In the genomic region with DNA sequence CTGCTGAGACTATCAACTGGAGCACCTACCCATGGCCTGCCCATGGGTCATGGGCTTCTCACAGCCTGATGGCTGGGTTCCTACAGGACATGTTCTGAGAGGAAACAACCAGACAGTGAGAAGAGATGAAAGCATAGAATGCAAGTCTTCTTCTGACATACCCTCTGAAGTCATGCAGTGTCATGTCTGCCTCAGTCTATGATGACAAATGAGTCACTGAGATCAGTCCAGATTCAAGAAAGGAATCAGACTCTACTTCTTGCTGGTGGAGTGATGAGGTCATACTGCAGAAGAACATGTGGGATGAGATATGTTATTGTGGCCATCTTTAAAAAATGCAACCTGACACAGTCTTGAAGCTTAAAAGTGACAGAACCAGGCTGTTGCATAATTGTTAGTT, we compare ENCODE assay signal across 30 cellular contexts.
A peak's percentile ranks its signal among the peaks of the same experiment; 100 is the strongest.
DNase-seq lines count a peak whose midpoint lies in the region; ATAC-seq and TF ChIP-seq lines count a peak whose summit lies in the region.
"Had no signal": no experiment of that assay in that cellular context is flagged by ENCODE, and none has a peak within 500 bp of the region (broad histone marks: within the 10 kb centered on the region; RNA-seq: fewer than 3 reads in every experiment).

No MANE protein-coding gene starts in this region.

- in situ Hi-C loops in IMR-90 (cut with MboI; ENCODE audit: low sequenced_read_pairs): no loop called here

- H3K56ac ChIP-seq in IMR-90 (ENCODE audit: extremely low read depth, insufficient read depth, low read length): no peak overlapping the region

- peaks cover 12% of the 10 kb centered on the region for H3K27me3 ChIP-seq in IMR-90 (ENCODE audit: control insufficient read depth, insufficient read depth, low read length)
- H3K27me3 ChIP-seq: ascending aorta, BLaER1 had no signal

- no peak overlapping the region for H3K18ac ChIP-seq in IMR-90 (ENCODE audit: low read depth, low read length)

- ATAC-seq in IMR-90 (ENCODE audit: low read depth): no peak
- no peak for ATAC-seq in HG03442 (IDR thresholded peaks at IDR 0.05; ENCODE audit: unreplicated experiment)
- ATAC-seq: right cardiac atrium had no signal

- no peak overlapping the region for H4K91ac ChIP-seq in IMR-90 (ENCODE audit: insufficient read depth, low read depth, low read length)

- CTCF ChIA-PET in IMR-90 (lab: Yijun Ruan, JAX): no interaction called here

- H4K20me1 ChIP-seq in IMR-90 (ENCODE audit: insufficient read depth, low read length): no peaks in the 10 kb centered on the region
- H4K20me1 ChIP-seq: BLaER1 had no signal

- H3K27me3 Mint-ChIP-seq in chondrocyte (ENCODE audit: low read depth) (no peaks in the 10 kb centered on the region), nephron progenitor cell (ENCODE audit: low read depth, poor library complexity) (peaks cover 9% of the 10 kb centered on the region)

- H2AK5ac ChIP-seq in IMR-90 (ENCODE audit: low read depth, low read length): no peak overlapping the region

- H3K4me3 ChIP-seq in IMR-90 (ENCODE audit: insufficient read depth, low read depth, low read length): no peak overlapping the region
- H3K4me3 ChIP-seq in choroid plexus epithelial cell (ENCODE audit: low read depth, low read length): no peak overlapping the region
- H3K4me3 ChIP-seq: ascending aorta, BLaER1, dorsolateral prefrontal cortex, HAP-1 had no signal

- no peak overlapping the region for H3K27ac ChIP-seq in IMR-90 (ENCODE audit: insufficient read depth, low read length)
- H3K27ac ChIP-seq: ascending aorta, BLaER1, dorsolateral prefrontal cortex had no signal

- H3K4me1 ChIP-seq in IMR-90 (ENCODE audit: control insufficient read depth, insufficient read depth, low read length): no peaks in the 10 kb centered on the region
- H3K4me1 ChIP-seq: ascending aorta, HAP-1 had no signal

- H3K9me3 ChIP-seq in IMR-90 (ENCODE audit: control insufficient read depth, insufficient read depth, low read length): no peaks in the 10 kb centered on the region
- H3K9me3 ChIP-seq: BLaER1, HAP-1 had no signal

- POLR2A ChIA-PET in IMR-90 (lab: Charles Lee; ENCODE audit: unreplicated experiment): no interaction called here

- no TSS peak for BruUV-seq in IMR-90 (replicated peaks; lab: Mats Ljungman, UMichigan)

- H3K4ac ChIP-seq in IMR-90 (ENCODE audit: low read depth, low read length): no peak overlapping the region

- dilution Hi-C loops in IMR-90 (cut with HindIII; ENCODE audit: low sequenced_read_pairs, unreplicated experiment): no loop called here

- no peak for TF ChIP-seq RAD21 in IMR-90 (IDR thresholded peaks at IDR 0.05; ENCODE audit: low read length)

- no peak overlapping the region for H2BK5ac ChIP-seq in IMR-90 (ENCODE audit: low read depth, low read length, poor library complexity, severe bottlenecking)

- no peak overlapping the region for H3K14ac ChIP-seq in IMR-90 (replicated peaks; ENCODE audit: low read depth, low read length)

- no peaks in the 10 kb centered on the region for H3K79me1 ChIP-seq in IMR-90 (ENCODE audit: low read depth in 1 of 2, low read length in 2 of 2)

- H2BK20ac ChIP-seq in IMR-90 (ENCODE audit: low read depth, low read length): no peak overlapping the region

- no peak for TF ChIP-seq CTCF in IMR-90 (conservative IDR thresholded peaks at IDR 0.05; ENCODE audit: low read depth, low read length)
- TF ChIP-seq CTCF in choroid plexus epithelial cell (conservative IDR thresholded peaks at IDR 0.05; ENCODE audit: low read depth, low read length): no peak
- TF ChIP-seq CTCF in chondrocyte (IDR thresholded peaks at IDR 0.05): no peak
- TF ChIP-seq CTCF in nephron progenitor cell (IDR thresholded peaks at IDR 0.05): no peak

- no peak for TF ChIP-seq POLR2A in IMR-90 (IDR thresholded peaks at IDR 0.05; ENCODE audit: low read depth, low read length)

- H2AFZ ChIP-seq in IMR-90 (replicated peaks; ENCODE audit: low read length, poor library complexity): no peak overlapping the region

- H4K5ac ChIP-seq in IMR-90 (ENCODE audit: low read depth, low read length): no peak overlapping the region

- H2BK120ac ChIP-seq in IMR-90 (ENCODE audit: low read depth, low read length): no peak overlapping the region

- H3K4me3 Mint-ChIP-seq in chondrocyte (ENCODE audit: unreplicated experiment) (no peak overlapping the region), nephron progenitor cell (no peak overlapping the region)
- H3K4me3 Mint-ChIP-seq: activated CD4-positive, alpha-beta memory T cell treated with anti-CD3 and anti-CD28 coated beads, Interleukin-2, amount 10 ng/mL, durations not matched to agents 7 days and 5 days; activated naive CD4-positive, alpha-beta T cell treated with anti-CD3 and anti-CD28 coated beads, Interleukin-2, amount 50 U/mL, for 24 hours; memory B cell; type B pancreatic cell had no signal

- H3K9ac ChIP-seq in IMR-90 (ENCODE audit: low read depth, low read length): no peak overlapping the region
- H3K9ac ChIP-seq: BLaER1 had no signal

- no peak overlapping the region for H2AK9ac ChIP-seq in IMR-90 (replicated peaks; ENCODE audit: low read depth, low read length, poor library complexity)

- H3K27ac Mint-ChIP-seq in chondrocyte (ENCODE audit: unreplicated experiment): no peak overlapping the region
- H3K27ac Mint-ChIP-seq in nephron progenitor cell: no peak overlapping the region
- H3K27ac Mint-ChIP-seq: activated CD4-positive, alpha-beta memory T cell treated with anti-CD3 and anti-CD28 coated beads, Interleukin-2, amount 10 ng/mL, durations not matched to agents 7 days and 5 days; activated naive CD4-positive, alpha-beta T cell treated with anti-CD3 and anti-CD28 coated beads, Interleukin-2, amount 50 U/mL, for 24 hours; activated T-helper 2 cell treated with anti-CD3 and anti-CD28 coated beads, Interferon-gamma antibody, Interleukin-2, Interleukin-4, amounts not matched to agents 10 μg/mL and 5 μg/mL and 100 μg/mL, durations not matched to agents 14 hours and 24 hours and 36 hours; memory B cell; type B pancreatic cell had no signal

- H3K23ac ChIP-seq in IMR-90 (ENCODE audit: low read depth, low read length): no peak overlapping the region

- peaks cover 5% of the 10 kb centered on the region for H3K4me1 Mint-ChIP-seq in chondrocyte (ENCODE audit: low read depth)
- peaks cover 14% of the 10 kb centered on the region for H3K4me1 Mint-ChIP-seq in nephron progenitor cell
- H3K4me1 Mint-ChIP-seq: activated CD4-positive, alpha-beta memory T cell treated with anti-CD3 and anti-CD28 coated beads, Interleukin-2, amount 10 ng/mL, durations not matched to agents 7 days and 5 days; activated naive CD4-positive, alpha-beta T cell treated with anti-CD3 and anti-CD28 coated beads, Interleukin-2, amount 50 U/mL, for 24 hours; memory B cell had no signal

- H4K8ac ChIP-seq in IMR-90 (ENCODE audit: low read depth in 2 of 2, low read length in 2 of 2): no peak overlapping the region

- DNase-seq in EL: peak; percentile 58
- peak; percentile 59 for DNase-seq in IMR-90
- DNase-seq in choroid plexus epithelial cell (ENCODE audit: low read depth): peak; percentile 39
- peak; percentile 55 for DNase-seq in iris pigment epithelial cell (ENCODE audit: low read depth)
- DNase-seq in D341Med (ENCODE audit: low spot score): no peak
- no peak for DNase-seq in chondrocyte (ENCODE audit: low spot score)
- DNase-seq in nephron progenitor cell: no peak
- DNase-seq: ACHN; activated CD4-positive, alpha-beta memory T cell treated with anti-CD3 and anti-CD28 coated beads, Interleukin-2, amount 10 ng/mL, durations not matched to agents 7 days and 5 days; activated CD4-positive, CD25-positive, alpha-beta regulatory T cell treated with anti-CD3 and anti-CD28 coated beads, Interleukin-2, amount 50 U/mL, for 72 hours; dorsolateral prefrontal cortex; GDM1; Kasumi-1; NCI-H1048; NCI-H187; NCI-H2171; NCI-H526 treated with DMSO at 0.1 percent for 48 hours; posterior cingulate gyrus; right cardiac atrium; SIG-M5; stimulated activated CD4-positive, alpha-beta T cell treated with anti-CD3 and anti-CD28 coated beads, Interleukin-2, amount 100 ng/mL, for 48 hours; T-helper 1 cell had no signal

- no peak overlapping the region for H3K4me2 ChIP-seq in IMR-90 (ENCODE audit: low read depth, low read length)
- H3K4me2 ChIP-seq: BLaER1 had no signal

- no peaks in the 10 kb centered on the region for H3K9me1 ChIP-seq in IMR-90 (ENCODE audit: insufficient read depth, low read length)

- intact Hi-C loops in IMR-90 (cut with micrococcal nuclease): no loop called here

- H2BK15ac ChIP-seq in IMR-90 (ENCODE audit: low read depth, low read length): no peak overlapping the region

- H3K36me3 ChIP-seq in IMR-90 (ENCODE audit: control insufficient read depth, insufficient read depth, low read length): no peaks in the 10 kb centered on the region
- H3K36me3 ChIP-seq: ascending aorta, BLaER1, HAP-1 had no signal

- H3K9me3 Mint-ChIP-seq in chondrocyte (ENCODE audit: low read depth): peaks cover 26% of the 10 kb centered on the region
- peaks cover 15% of the 10 kb centered on the region for H3K9me3 Mint-ChIP-seq in nephron progenitor cell
- H3K9me3 Mint-ChIP-seq: activated CD4-positive, alpha-beta memory T cell treated with anti-CD3 and anti-CD28 coated beads, Interleukin-2, amount 10 ng/mL, durations not matched to agents 7 days and 5 days; activated naive CD4-positive, alpha-beta T cell treated with anti-CD3 and anti-CD28 coated beads, Interleukin-2, amount 50 U/mL, for 24 hours; activated T-helper 2 cell treated with anti-CD3 and anti-CD28 coated beads, Interferon-gamma antibody, Interleukin-2, Interleukin-4, amounts not matched to agents 10 μg/mL and 5 μg/mL and 100 μg/mL, durations not matched to agents 14 hours and 24 hours and 36 hours had no signal

- H3K36me3 Mint-ChIP-seq in chondrocyte (ENCODE audit: low read depth): peaks cover 5% of the 10 kb centered on the region
- H3K36me3 Mint-ChIP-seq in nephron progenitor cell (ENCODE audit: low read depth): peaks cover 5% of the 10 kb centered on the region
- H3K36me3 Mint-ChIP-seq: activated naive CD4-positive, alpha-beta T cell treated with anti-CD3 and anti-CD28 coated beads, Interleukin-2, amount 50 U/mL, for 24 hours; memory B cell; type B pancreatic cell had no signal

TF ChIP-seq in IMR-90, 13 proteins besides CTCF, POLR2A, EP300 and RAD21 (continues in another document):
- TF ChIP-seq BHLHE40 (IDR thresholded peaks at IDR 0.05; ENCODE audit: low read depth, low read length) (no peak), NFE2L2 (IDR thresholded peaks at IDR 0.05; ENCODE audit: low read depth, low read length) (no peak), MAFK (IDR thresholded peaks at IDR 0.05; ENCODE audit: low read depth, low read length) (no peak), SMC3 (IDR thresholded peaks at IDR 0.05; ENCODE audit: low read depth, low read length) (no peak), CEBPB (IDR thresholded peaks at IDR 0.05; ENCODE audit: low read depth, low read length) (no peak), CHD1 (IDR thresholded peaks at IDR 0.05; ENCODE audit: low read depth, low read length) (no peak)

Comparison
In these comparisons a context has a peak if more than half of its experiments do, and no peak if none do; other contexts are left out.
1. DNase-seq: peak in EL (single experiment), IMR-90 (single experiment), choroid plexus epithelial cell (single experiment) and iris pigment epithelial cell (single experiment); none in D341Med (single experiment), chondrocyte (single experiment) and nephron progenitor cell (single experiment).